10 cellular contexts compared by ENCODE assay signal in genomic region chr17:28747801-28748750, GRCh38. TPM values are rescaled to one million over a fixed set of nuclear protein-coding genes. Genes with fewer than 3 reads are reported as not detected.
DNase-seq lines count a peak whose midpoint lies in the region; ATAC-seq and TF ChIP-seq lines count a peak whose summit lies in the region.
"Had no signal": no experiment of that assay in that cellular context is flagged by ENCODE, and none has a peak within 500 bp of the region (broad histone marks: within the 10 kb centered on the region; RNA-seq: fewer than 3 reads in every experiment).

No MANE protein-coding gene starts in this region.

- H3K27ac ChIP-seq in lower lobe of right lung, result peak overlapping the region; percentile 94
- peak overlapping the region in 2 of 3 donors; percentile 91 to 99 for H3K27ac ChIP-seq in thyroid gland

- H3K4me3 Mint-ChIP-seq in activated T-cell treated with anti-CD3 and anti-CD28 coated beads, Interleukin-2, amount 50 U/mL, for 72 hours, result peak overlapping the region; percentile 25 to 93
- peak overlapping the region; percentile 13 for H3K4me3 Mint-ChIP-seq in activated T-helper 2 cell treated with anti-CD3 and anti-CD28 coated beads, Interferon-gamma antibody, Interleukin-2, Interleukin-4, amounts not matched to agents 10 μg/mL and 5 μg/mL and 100 μg/mL, durations not matched to agents 14 hours and 24 hours and 36 hours (ENCODE audit: low read depth)

- TF ChIP-seq POLR2A in thyroid gland (IDR thresholded peaks at IDR 0.05), result no peak

- intact Hi-C loops in activated T-helper 2 cell treated with anti-CD3 and anti-CD28 coated beads, Interferon-gamma antibody, Interleukin-2, Interleukin-4, amounts not matched to agents 10 μg/mL and 5 μg/mL and 100 μg/mL, durations not matched to agents 14 hours and 24 hours and 36 hours (cut with micrococcal nuclease), result no loop called here
- intact Hi-C loops in lower lobe of right lung (cut with DNase I), result no loop called here
- intact Hi-C loops in thyroid gland (cut with DNase I), result loop anchor here (2.0 kb wide), 1 partner anchor 61 kb away; no protein-coding TSS in a partner anchor

- H3K36me3 Mint-ChIP-seq in activated T-cell treated with anti-CD3 and anti-CD28 coated beads, Interleukin-2, amount 50 U/mL, for 72 hours (ENCODE audit: insufficient read depth in 2 of 2), result peaks cover 0 to 11% of the 10 kb centered on the region in 2 donors
- peaks cover 72% of the 10 kb centered on the region for H3K36me3 Mint-ChIP-seq in activated T-helper 2 cell treated with anti-CD3 and anti-CD28 coated beads, Interferon-gamma antibody, Interleukin-2, Interleukin-4, amounts not matched to agents 10 μg/mL and 5 μg/mL and 100 μg/mL, durations not matched to agents 14 hours and 24 hours and 36 hours (ENCODE audit: low read depth)

- H3K27ac Mint-ChIP-seq in activated T-cell treated with anti-CD3 and anti-CD28 coated beads, Interleukin-2, amount 50 U/mL, for 72 hours, result peak overlapping the region; percentile 84
- peak overlapping the region; percentile 5 for H3K27ac Mint-ChIP-seq in activated T-helper 2 cell treated with anti-CD3 and anti-CD28 coated beads, Interferon-gamma antibody, Interleukin-2, Interleukin-4, amounts not matched to agents 10 μg/mL and 5 μg/mL and 100 μg/mL, durations not matched to agents 14 hours and 24 hours and 36 hours

- TF ChIP-seq CTCF in lower lobe of right lung (IDR thresholded peaks at IDR 0.05) (no peak), thyroid gland (IDR thresholded peaks at IDR 0.05) (no peak)

- H3K4me1 ChIP-seq in lower lobe of right lung (peaks cover 77% of the 10 kb centered on the region), thyroid gland (peaks cover 43 to 53% of the 10 kb centered on the region in 2 donors)

- no peak for ATAC-seq in activated T-cell treated with anti-CD3 and anti-CD28 coated beads, Interleukin-2, amount 50 U/mL, for 72 hours (replicated peaks in 1 of 2)
- ATAC-seq in lower lobe of right lung (no peak), GM21528 (IDR thresholded peaks at IDR 0.05; ENCODE audit: low FRiP score, unreplicated experiment) (no peak), HG03175 (IDR thresholded peaks at IDR 0.05; ENCODE audit: unreplicated experiment) (no peak)

- H3K9me3 ChIP-seq in lower lobe of right lung, result no peaks in the 10 kb centered on the region
- H3K9me3 ChIP-seq in thyroid gland, result no peaks in the 10 kb centered on the region
- H3K9me3 ChIP-seq: vagina had no signal

- H3K4me1 Mint-ChIP-seq in activated T-cell treated with anti-CD3 and anti-CD28 coated beads, Interleukin-2, amount 50 U/mL, for 72 hours (ENCODE audit: low read depth), result peaks cover 53% of the 10 kb centered on the region
- H3K4me1 Mint-ChIP-seq in activated T-helper 2 cell treated with anti-CD3 and anti-CD28 coated beads, Interferon-gamma antibody, Interleukin-2, Interleukin-4, amounts not matched to agents 10 μg/mL and 5 μg/mL and 100 μg/mL, durations not matched to agents 14 hours and 24 hours and 36 hours (ENCODE audit: low read depth), result peaks cover 13% of the 10 kb centered on the region

- DNase-seq in activated T-cell treated with anti-CD3 and anti-CD28 coated beads, Interleukin-2, amount 50 U/mL, for 72 hours, result no peak
- DNase-seq in activated T-cell treated with anti-CD3 and anti-CD28 coated beads, Interleukin-2, amount 50 U/mL, for 48 hours, result no peak
- DNase-seq in activated T-helper 2 cell treated with anti-CD3 and anti-CD28 coated beads, Interferon-gamma antibody, Interleukin-2, Interleukin-4, amounts not matched to agents 10 μg/mL and 5 μg/mL and 100 μg/mL, durations not matched to agents 14 hours and 24 hours and 36 hours (ENCODE audit: low spot score), result no peak
- DNase-seq in lower lobe of right lung, result no peak
- no peak for DNase-seq in thyroid gland
- DNase-seq in stimulated activated CD4-positive, alpha-beta T cell treated with anti-CD3 and anti-CD28 coated beads, Interleukin-1b, Interleukin-23, amount 100 ng/mL, for 48 hours, result no peak
- DNase-seq: activated CD4-positive, alpha-beta T cell treated with anti-CD3 and anti-CD28 coated beads, Interleukin-2, amount 50 U/mL, for 1 hour had no signal

- H3K9me3 Mint-ChIP-seq in activated T-cell treated with anti-CD3 and anti-CD28 coated beads, Interleukin-2, amount 50 U/mL, for 72 hours, result no peaks in the 10 kb centered on the region
- no peaks in the 10 kb centered on the region for H3K9me3 Mint-ChIP-seq in activated T-helper 2 cell treated with anti-CD3 and anti-CD28 coated beads, Interferon-gamma antibody, Interleukin-2, Interleukin-4, amounts not matched to agents 10 μg/mL and 5 μg/mL and 100 μg/mL, durations not matched to agents 14 hours and 24 hours and 36 hours

- no peaks in the 10 kb centered on the region for H3K27me3 Mint-ChIP-seq in activated T-cell treated with anti-CD3 and anti-CD28 coated beads, Interleukin-2, amount 50 U/mL, for 72 hours (ENCODE audit: low read depth)
- no peaks in the 10 kb centered on the region for H3K27me3 Mint-ChIP-seq in activated T-helper 2 cell treated with anti-CD3 and anti-CD28 coated beads, Interferon-gamma antibody, Interleukin-2, Interleukin-4, amounts not matched to agents 10 μg/mL and 5 μg/mL and 100 μg/mL, durations not matched to agents 14 hours and 24 hours and 36 hours (ENCODE audit: low read depth)

- H3K27me3 ChIP-seq in lower lobe of right lung (ENCODE audit: low read depth) (no peaks in the 10 kb centered on the region), thyroid gland (no peaks in the 10 kb centered on the region)
- H3K27me3 ChIP-seq: vagina had no signal

- 58 to 73% methylated on average over 7 to 16 of the region's 18 CpGs for WGBS in thyroid gland, 2 donors

- peaks cover 43% of the 10 kb centered on the region for H3K36me3 ChIP-seq in lower lobe of right lung
- H3K36me3 ChIP-seq in thyroid gland, result peaks cover 22 to 26% of the 10 kb centered on the region in 2 donors

- H3K4me3 ChIP-seq in lower lobe of right lung (peak overlapping the region; percentile 14), thyroid gland (replicated peaks in 1 of 3) (no peak overlapping the region)
- H3K4me3 ChIP-seq: vagina had no signal

RNA-seq across cellular contexts. Expression of gene TRAF4, which starts 4.3 kb away (rescaled TPM):
- total RNA-seq in activated T-cell treated with anti-CD3 and anti-CD28 coated beads, Interleukin-2, amount 50 U/mL, for 72 hours, result 100 to 1,000 TPM; 108 to 145 TPM
- 125 and 129 TPM in 2 replicates for total RNA-seq in activated T-helper 2 cell treated with anti-CD3 and anti-CD28 coated beads, Interferon-gamma antibody, Interleukin-2, Interleukin-4, amounts not matched to agents 10 μg/mL and 5 μg/mL and 100 μg/mL, durations not matched to agents 14 hours and 24 hours and 36 hours
- total RNA-seq in lower lobe of right lung (52.8 TPM), thyroid gland (10 to 100 TPM; 33.3 to 64.3 (median 44.3) TPM)

RNA-seq across cellular contexts. Expression of gene NEK8, which starts 19.5 kb away (rescaled TPM):
- total RNA-seq in activated T-cell treated with anti-CD3 and anti-CD28 coated beads, Interleukin-2, amount 50 U/mL, for 72 hours, result 10 to 100 TPM in 1 of 2 donors, 1 to 10 TPM in 1; 6.9 to 10.9 TPM
- 3.6 and 4.2 TPM in 2 replicates for total RNA-seq in activated T-helper 2 cell treated with anti-CD3 and anti-CD28 coated beads, Interferon-gamma antibody, Interleukin-2, Interleukin-4, amounts not matched to agents 10 μg/mL and 5 μg/mL and 100 μg/mL, durations not matched to agents 14 hours and 24 hours and 36 hours
- 11.3 TPM for total RNA-seq in lower lobe of right lung
- 10 to 100 TPM in 1 of 4 donors, 1 to 10 TPM in 3; 3.9 to 14.0 (median 8.1) TPM for total RNA-seq in thyroid gland

RNA-seq across cellular contexts. Expression of gene TLCD1, which starts 22.0 kb away (rescaled TPM):
- 1 to 10 TPM; 5.2 to 9.0 TPM for total RNA-seq in activated T-cell treated with anti-CD3 and anti-CD28 coated beads, Interleukin-2, amount 50 U/mL, for 72 hours
- 8.0 and 8.2 TPM in 2 replicates for total RNA-seq in activated T-helper 2 cell treated with anti-CD3 and anti-CD28 coated beads, Interferon-gamma antibody, Interleukin-2, Interleukin-4, amounts not matched to agents 10 μg/mL and 5 μg/mL and 100 μg/mL, durations not matched to agents 14 hours and 24 hours and 36 hours
- total RNA-seq in lower lobe of right lung, result 19.8 TPM
- total RNA-seq in thyroid gland, result 10 to 100 TPM in 1 of 4 donors, 1 to 10 TPM in 3; 1.6 to 21.4 (median 5.1) TPM

RNA-seq across cellular contexts. Expression of gene RPL23A, which starts 28.3 kb away (rescaled TPM):
- total RNA-seq in activated T-cell treated with anti-CD3 and anti-CD28 coated beads, Interleukin-2, amount 50 U/mL, for 72 hours, result 1,000 to 10,000 TPM; 2,006 to 2,174 TPM
- 1,712 and 1,733 TPM in 2 replicates for total RNA-seq in activated T-helper 2 cell treated with anti-CD3 and anti-CD28 coated beads, Interferon-gamma antibody, Interleukin-2, Interleukin-4, amounts not matched to agents 10 μg/mL and 5 μg/mL and 100 μg/mL, durations not matched to agents 14 hours and 24 hours and 36 hours
- total RNA-seq in lower lobe of right lung (1,156 TPM), thyroid gland (100 to 1,000 TPM; 181 to 750 (median 443) TPM)

RNA-seq across cellular contexts. Expression of gene RAB34, which starts 30.4 kb away (rescaled TPM):
- total RNA-seq in activated T-cell treated with anti-CD3 and anti-CD28 coated beads, Interleukin-2, amount 50 U/mL, for 72 hours, result 10 to 100 TPM; 10.4 to 17.3 TPM
- 19.4 and 21.5 TPM in 2 replicates for total RNA-seq in activated T-helper 2 cell treated with anti-CD3 and anti-CD28 coated beads, Interferon-gamma antibody, Interleukin-2, Interleukin-4, amounts not matched to agents 10 μg/mL and 5 μg/mL and 100 μg/mL, durations not matched to agents 14 hours and 24 hours and 36 hours
- total RNA-seq in lower lobe of right lung (62.3 TPM), thyroid gland (100 to 1,000 TPM; 136 to 186 (median 159) TPM)
